ENCODE assay signal across 8 cellular contexts in genomic region chr17:77425791-77426641, GRCh38.
DNase-seq lines count a peak whose midpoint lies in the region; ATAC-seq and TF ChIP-seq lines count a peak whose summit lies in the region.

No MANE protein-coding gene starts in this region.

- no peaks in the 10 kb centered on the region for H3K27me3 ChIP-seq in adrenal gland

- H3K9me3 ChIP-seq in adrenal gland (replicated peaks in 1 of 3), result no peaks in the 10 kb centered on the region

- peak overlapping the region; percentile 52 to 78 for H3K27ac Mint-ChIP-seq in stimulated activated naive CD8-positive, alpha-beta T cell treated with anti-CD3 and anti-CD28 coated beads, Interleukin-15, amount 100 ng/mL, for 72 hours

- peak overlapping the region; percentile 68 to 75 for H3K4me3 Mint-ChIP-seq in stimulated activated naive CD8-positive, alpha-beta T cell treated with anti-CD3 and anti-CD28 coated beads, Interleukin-15, amount 100 ng/mL, for 72 hours

- no peak overlapping the region for H3K4me3 ChIP-seq in adrenal gland

- H3K27ac ChIP-seq in adrenal gland, result peak overlapping the region; percentile 72 to 98 (median 94)

- H3K36me3 ChIP-seq in adrenal gland (replicated peaks in 1 of 2), result no peaks in the 10 kb centered on the region

- peak in 1 of 2 donors; percentile 87 for TF ChIP-seq POLR2A in adrenal gland (IDR thresholded peaks at IDR 0.05)

- peaks cover 85 to 98% of the 10 kb centered on the region in 2 donors for H3K4me1 ChIP-seq in adrenal gland (replicated peaks in 1 of 2)

- intact Hi-C loops in adrenal gland (cut with DNase I), result loop anchor here (5.0 kb wide), 4 partner anchors 34 to 99 kb away; no protein-coding TSS in a partner anchor

- DNase-seq in stimulated activated CD4-positive, alpha-beta T cell treated with anti-CD3 and anti-CD28 coated beads, Interleukin-4, amount 100 ng/mL, for 1 hour, result peak; percentile 46
- no peak for DNase-seq in stimulated activated CD4-positive, alpha-beta T cell treated with anti-CD3 and anti-CD28 coated beads, Interleukin-4, amount 100 ng/mL, for 24 hours
- DNase-seq in adrenal gland (peak; percentile 83 to 95 (median 93)), iPS-NIHi11 (ENCODE audit: low spot score) (peak; percentile 42), midbrain (lab: John Stamatoyannopoulos, UW) (no peak), HEK293T (ENCODE audit: extremely low spot score) (no peak)
- peak; percentile 46 to 63 for DNase-seq in stimulated activated naive CD8-positive, alpha-beta T cell treated with anti-CD3 and anti-CD28 coated beads, Interleukin-15, amount 100 ng/mL, for 72 hours

- no peaks in the 10 kb centered on the region for H3K27me3 Mint-ChIP-seq in stimulated activated naive CD8-positive, alpha-beta T cell treated with anti-CD3 and anti-CD28 coated beads, Interleukin-15, amount 100 ng/mL, for 72 hours

- POLR2A ChIA-PET in HEK293T (lab: Yijun Ruan, JAX), result no interaction called here

- ATAC-seq in stimulated activated naive CD8-positive, alpha-beta T cell treated with anti-CD3 and anti-CD28 coated beads, Interleukin-15, amount 100 ng/mL, for 72 hours, result peak; percentile 78
- ATAC-seq in HG02623 (IDR thresholded peaks at IDR 0.05; ENCODE audit: unreplicated experiment), result no peak

- no peak for TF ChIP-seq CTCF in adrenal gland (IDR thresholded peaks at IDR 0.05)

- no peaks in the 10 kb centered on the region for H3K9me3 Mint-ChIP-seq in stimulated activated naive CD8-positive, alpha-beta T cell treated with anti-CD3 and anti-CD28 coated beads, Interleukin-15, amount 100 ng/mL, for 72 hours

- 30 to 39% (median 34%) methylated on average over 9 to 23 of the region's 23 CpGs for WGBS in adrenal gland, 4 donors

- H3K4me1 Mint-ChIP-seq in stimulated activated naive CD8-positive, alpha-beta T cell treated with anti-CD3 and anti-CD28 coated beads, Interleukin-15, amount 100 ng/mL, for 72 hours, result peaks cover 99% of the 10 kb centered on the region

- CTCF ChIA-PET in HEK293T (lab: Yijun Ruan, JAX), result no interaction called here

TF ChIP-seq in HEK293T, 16 proteins besides CTCF, POLR2A, EP300 and RAD21:
- TF ChIP-seq BHLHE40 (IDR thresholded peaks at IDR 0.05; ENCODE audit: borderline replicate concordance) (no peak), TARDBP (IDR thresholded peaks at IDR 0.05) (no peak), ZNF384 (IDR thresholded peaks at IDR 0.05) (no peak), SUZ12 (IDR thresholded peaks at IDR 0.05) (no peak), FOXM1 (IDR thresholded peaks at IDR 0.05; ENCODE audit: borderline replicate concordance) (no peak), FOXK2 (IDR thresholded peaks at IDR 0.05) (no peak), FOXA1 (IDR thresholded peaks at IDR 0.05) (no peak), LEF1 (IDR thresholded peaks at IDR 0.05; ENCODE audit: borderline replicate concordance) (no peak), ELF4 (IDR thresholded peaks at IDR 0.05) (no peak), L3MBTL2 (conservative IDR thresholded peaks at IDR 0.05) (no peak), ARNT (IDR thresholded peaks at IDR 0.05) (no peak), SP1 (IDR thresholded peaks at IDR 0.05) (no peak), HDGF (IDR thresholded peaks at IDR 0.05; ENCODE audit: borderline replicate concordance) (no peak), NFRKB (IDR thresholded peaks at IDR 0.05) (no peak), CTBP1 (IDR thresholded peaks at IDR 0.05; ENCODE audit: borderline replicate concordance) (no peak)
- TF ChIP-seq, protein P1, sequence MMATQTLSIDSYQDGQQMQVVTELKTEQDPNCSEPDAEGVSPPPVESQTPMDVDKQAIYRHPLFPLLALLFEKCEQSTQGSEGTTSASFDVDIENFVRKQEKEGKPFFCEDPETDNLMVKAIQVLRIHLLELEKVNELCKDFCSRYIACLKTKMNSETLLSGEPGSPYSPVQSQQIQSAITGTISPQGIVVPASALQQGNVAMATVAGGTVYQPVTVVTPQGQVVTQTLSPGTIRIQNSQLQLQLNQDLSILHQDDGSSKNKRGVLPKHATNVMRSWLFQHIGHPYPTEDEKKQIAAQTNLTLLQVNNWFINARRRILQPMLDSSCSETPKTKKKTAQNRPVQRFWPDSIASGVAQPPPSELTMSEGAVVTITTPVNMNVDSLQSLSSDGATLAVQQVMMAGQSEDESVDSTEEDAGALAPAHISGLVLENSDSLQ (IDR thresholded peaks at IDR 0.05), result no peak

Comparison
In these comparisons a context has a peak if more than half of its experiments do, and no peak if none do; other contexts are left out.
1. DNase-seq: peak in stimulated activated CD4-positive, alpha-beta T cell treated with anti-CD3 and anti-CD28 coated beads, Interleukin-4, amount 100 ng/mL, for 1 hour (single experiment), adrenal gland (7 of 7), iPS-NIHi11 (single experiment) and stimulated activated naive CD8-positive, alpha-beta T cell treated with anti-CD3 and anti-CD28 coated beads, Interleukin-15, amount 100 ng/mL, for 72 hours (2 of 2); none in stimulated activated CD4-positive, alpha-beta T cell treated with anti-CD3 and anti-CD28 coated beads, Interleukin-4, amount 100 ng/mL, for 24 hours (single experiment), midbrain (single experiment) and HEK293T (single experiment).